In genomic region chr3:9809239-9809614, GRCh38 we compare ENCODE assay signal across 8 cellular contexts. TPM values are rescaled to one million over a fixed set of nuclear protein-coding genes. Genes with fewer than 3 reads are reported as not detected.
DNase-seq lines count a peak whose midpoint lies in the region; ATAC-seq, FAIRE-seq and TF ChIP-seq lines count a peak whose summit lies in the region.

No MANE protein-coding gene starts in this region.

- TF ChIP-seq CTCF in DOHH2 (IDR thresholded peaks at IDR 0.05; ENCODE audit: low read depth, low read length, poor library complexity, severe bottlenecking) (no peak), GM12878 (IDR thresholded peaks at IDR 0.05 in 2 of 3, conservative IDR thresholded peaks at IDR 0.05 in 1 of 3; ENCODE audit: control insufficient read depth in 2 of 3, extremely low read depth in 1 of 3, insufficient read depth in 1 of 3, low read depth in 3 of 3, low read length in 3 of 3) (no peak), uterus (IDR thresholded peaks at IDR 0.05) (no peak)

- H3K79me1 ChIP-seq in mesenchymal stem cell (replicated peaks; ENCODE audit: low read length, poor library complexity, severe bottlenecking) = peaks cover 16% of the 10 kb centered on the region

- peak overlapping the region; percentile 80 for H3K4me3 ChIP-seq in DOHH2 (ENCODE audit: low read length)
- peak overlapping the region; percentile 74 for H3K4me3 ChIP-seq in HUES48 (ENCODE audit: low read depth, low read length)
- peak overlapping the region; percentile 81 for H3K4me3 ChIP-seq in GM12878
- H3K4me3 ChIP-seq in mesenchymal stem cell (ENCODE audit: insufficient read depth in 1 of 2, low read depth in 1 of 2, low read length in 2 of 2) = peak overlapping the region in 1 of 2 experiments; percentile 91
- peak overlapping the region; percentile 51 to 68 for H3K4me3 ChIP-seq in uterus

- SMC1A ChIA-PET in GM12878 (lab: Charles Lee; ENCODE audit: uncharacterized antibody, unreplicated experiment) = interaction anchor here (1.1 to 1.2 kb wide), 2 partner anchors 27 to 72 kb away, joined by 3 read pairs; no protein-coding TSS in a partner anchor

- peaks cover 25% of the 10 kb centered on the region for H3F3A ChIP-seq in DOHH2 (ENCODE audit: control insufficient read depth, insufficient read depth)

- DNase-seq in GM12878 (ENCODE audit: low read depth, low spot score) (no peak), mesenchymal stem cell (no peak), uterus (no peak), Ammon's horn (ENCODE audit: low spot score) (no peak), GM03348 (ENCODE audit: low spot score) (no peak)

- TF ChIP-seq RAD21 in GM12878 (IDR thresholded peaks at IDR 0.05; ENCODE audit: insufficient read depth, low read depth, low read length) = no peak

- POLR2A ChIA-PET in GM12878 (lab: Charles Lee) = interaction anchor here (0.6 to 2.9 kb wide), 3 partner anchors 13 to 457 kb away, joined by 3 to 19 read pairs (median 3); no protein-coding TSS in a partner anchor

- no peak overlapping the region for H4K91ac ChIP-seq in mesenchymal stem cell (ENCODE audit: low read length)

- H3K27ac ChIP-seq in DOHH2 (ENCODE audit: low read depth, low read length) (peak overlapping the region; percentile 65), HUES48 (ENCODE audit: low read depth, low read length) (peak overlapping the region; percentile 41), GM12878 (ENCODE audit: control insufficient read depth, insufficient read depth) (peak overlapping the region; percentile 75), mesenchymal stem cell (ENCODE audit: low read length, poor library complexity, severe bottlenecking) (peak overlapping the region; percentile 51), uterus (peak overlapping the region; percentile 90 to 96)

- no peaks in the 10 kb centered on the region for H3K27me3 ChIP-seq in DOHH2 (ENCODE audit: control insufficient read depth, low read length)
- peaks cover 16% of the 10 kb centered on the region for H3K27me3 ChIP-seq in HUES48 (ENCODE audit: control insufficient read depth, insufficient read depth, low read length)
- H3K27me3 ChIP-seq in GM12878 (replicated peaks in 1 of 2; ENCODE audit: control insufficient read depth in 2 of 2, insufficient read depth in 2 of 2, low read length in 1 of 2) = no peaks in the 10 kb centered on the region
- no peaks in the 10 kb centered on the region for H3K27me3 ChIP-seq in mesenchymal stem cell (ENCODE audit: control insufficient read depth in 1 of 2, insufficient read depth in 1 of 2, low read length in 2 of 2)
- H3K27me3 ChIP-seq in uterus = no peaks in the 10 kb centered on the region

- H3K36me3 ChIP-seq in DOHH2 (ENCODE audit: control insufficient read depth, low read length) (peaks cover 63% of the 10 kb centered on the region), HUES48 (ENCODE audit: control insufficient read depth, insufficient read depth, low read length) (peaks cover 35% of the 10 kb centered on the region), GM12878 (ENCODE audit: control insufficient read depth in 2 of 2, insufficient read depth in 2 of 2, low read length in 1 of 2) (peaks cover 15 to 28% of the 10 kb centered on the region in 2 experiments), mesenchymal stem cell (ENCODE audit: control insufficient read depth in 1 of 2, insufficient read depth in 2 of 2, low read depth in 1 of 2, low read length in 2 of 2) (peaks cover 47 to 51% of the 10 kb centered on the region in 2 experiments), uterus (no peaks in the 10 kb centered on the region)

- intact Hi-C loops in GM12878 (cut with micrococcal nuclease; ENCODE audit: unreplicated experiment) (loop anchor here (5.0 kb wide), 1 partner anchor 77 kb away; the partner anchor contains the start of gene BRPF1), uterus (cut with DNase I; ENCODE audit: low total_unique reads) (no loop called here)

- WGBS in GM12878 (ENCODE audit: insufficient coverage, insufficient replicate concordance, low lambda C conversion rate, missing lambda C conversion rate) = 28% methylated on average over 4 of the region's 4 CpGs
- WGBS in mesenchymal stem cell = 78% methylated on average over 4 of the region's 4 CpGs

- TF ChIP-seq EP300 in GM12878 (IDR thresholded peaks at IDR 0.05; ENCODE audit: borderline replicate concordance in 1 of 2, control insufficient read depth in 1 of 2, low read depth in 2 of 2, low read length in 2 of 2) = no peak

- H4K20me1 ChIP-seq in DOHH2 (ENCODE audit: control insufficient read depth, insufficient read depth, low read depth, low read length) (no peaks in the 10 kb centered on the region), GM12878 (ENCODE audit: control insufficient read depth, insufficient read depth) (no peaks in the 10 kb centered on the region)

- no peak; the same call in 1 of the 2 replicates for TF ChIP-seq POLR2A in GM12878 (IDR thresholded peaks at IDR 0.05; ENCODE audit: low read depth, low read length)
- no peak for TF ChIP-seq POLR2A in uterus (IDR thresholded peaks at IDR 0.05)

- H3K14ac ChIP-seq in mesenchymal stem cell (ENCODE audit: low read length in 2 of 2) = no peak overlapping the region

- peak overlapping the region; percentile 80 for H4K8ac ChIP-seq in mesenchymal stem cell (ENCODE audit: low read length)

- CTCF ChIA-PET in GM12878 (lab: Yijun Ruan, JAX) = interaction anchor here (1.0 kb wide), 1 partner anchor 35 kb away, joined by 3 read pairs; the partner anchor contains the start of gene RPUSD3

- no peak overlapping the region for H3K23ac ChIP-seq in mesenchymal stem cell (ENCODE audit: low read length in 2 of 2)

- peak overlapping the region in 1 of 2 experiments; percentile 68 for H3K4ac ChIP-seq in mesenchymal stem cell (ENCODE audit: low read depth in 1 of 2, low read length in 2 of 2)

- H3K9me3 ChIP-seq in DOHH2 (ENCODE audit: control insufficient read depth, insufficient read depth, low read length) (no peaks in the 10 kb centered on the region), HUES48 (ENCODE audit: control insufficient read depth, insufficient read depth, low read length) (no peaks in the 10 kb centered on the region), GM12878 (replicated peaks; ENCODE audit: control insufficient read depth, insufficient read depth, low read length) (no peaks in the 10 kb centered on the region), mesenchymal stem cell (ENCODE audit: control insufficient read depth, low read length) (no peaks in the 10 kb centered on the region), uterus (no peaks in the 10 kb centered on the region)

- peak overlapping the region in 1 of 2 experiments; percentile 49 for H3K18ac ChIP-seq in mesenchymal stem cell (ENCODE audit: low read depth in 1 of 2, low read length in 2 of 2)

- H2BK5ac ChIP-seq in mesenchymal stem cell (ENCODE audit: low read depth, low read length, poor library complexity, severe bottlenecking) = no peak overlapping the region

- H2AFZ ChIP-seq in GM12878 (ENCODE audit: control insufficient read depth, low read depth, low read length) (peak overlapping the region; percentile 52), mesenchymal stem cell (ENCODE audit: low read depth, low read length) (no peak overlapping the region)

- RAD21 ChIA-PET in GM12878 (lab: Charles Lee; ENCODE audit: unreplicated experiment) = interaction anchor here (1.2 to 2.0 kb wide), 3 partner anchors 13 to 27 kb away, joined by 3 to 6 read pairs (median 4); partner anchors contain the start of gene ARPC4

- peak overlapping the region; percentile 96 for H3K4me2 ChIP-seq in DOHH2 (ENCODE audit: low read length)
- H3K4me2 ChIP-seq in GM12878 (ENCODE audit: control insufficient read depth, insufficient read depth) = peak overlapping the region; percentile 90
- H3K4me2 ChIP-seq in mesenchymal stem cell (ENCODE audit: low read length, poor library complexity, severe bottlenecking) = peak overlapping the region; percentile 72

- no TSS peak for BruUV-seq in GM12878 (replicated peaks; lab: Mats Ljungman, UMichigan)

- H2AK5ac ChIP-seq in mesenchymal stem cell (ENCODE audit: low read length, severe bottlenecking) = no peak overlapping the region

- no peak for FAIRE-seq in GM12878 (lab: Jason Lieb, UNC)

- H3K79me2 ChIP-seq in DOHH2 (ENCODE audit: control insufficient read depth, low read length) (no peaks in the 10 kb centered on the region), GM12878 (ENCODE audit: control insufficient read depth, insufficient read depth, low read length) (no peaks in the 10 kb centered on the region)

- H3K9me2 ChIP-seq in DOHH2 (replicated peaks; ENCODE audit: control insufficient read depth, low read length) = no peaks in the 10 kb centered on the region

- H3K9ac ChIP-seq in HUES48 (ENCODE audit: low read depth, low read length) = no peak overlapping the region; the same call in 1 of the 2 replicates
- H3K9ac ChIP-seq in GM12878 (ENCODE audit: control insufficient read depth, insufficient read depth, low read length) = peak overlapping the region; percentile 80
- peak overlapping the region; percentile 95 for H3K9ac ChIP-seq in mesenchymal stem cell (ENCODE audit: low read length)

- ATAC-seq in GM12878 = peak; percentile 48
- ATAC-seq in GM21515 (IDR thresholded peaks at IDR 0.05; ENCODE audit: unreplicated experiment) = no peak

- H3K4me1 ChIP-seq in DOHH2 (ENCODE audit: control insufficient read depth, low read length) (peaks cover 29% of the 10 kb centered on the region), HUES48 (ENCODE audit: control insufficient read depth, insufficient read depth, low read length) (peaks cover 12% of the 10 kb centered on the region; the same call in 1 of the 2 replicates), GM12878 (ENCODE audit: control insufficient read depth, insufficient read depth, low read length) (peaks cover 13% of the 10 kb centered on the region), mesenchymal stem cell (ENCODE audit: control insufficient read depth, insufficient read depth, low read depth, low read length) (peaks cover 17% of the 10 kb centered on the region), uterus (peaks cover 0 to 4% of the 10 kb centered on the region in 2 donors)

- no peak overlapping the region for H2BK12ac ChIP-seq in mesenchymal stem cell (ENCODE audit: low read length in 2 of 2)

- peak overlapping the region; percentile 56 for H2BK15ac ChIP-seq in mesenchymal stem cell (ENCODE audit: low read depth, poor library complexity, severe bottlenecking)

- in situ Hi-C loops in GM12878 (cut with MboI) = no loop called here

- no peak overlapping the region for H2BK120ac ChIP-seq in mesenchymal stem cell (ENCODE audit: low read depth, low read length)

RNA-seq across cellular contexts. Expression of gene TTLL3, which starts 0.8 kb away (rescaled TPM):
- total RNA-seq in GM12878 (2013; cell fraction: nucleolus; rRNA removed) = 275 and 305 TPM in 2 replicates
- total RNA-seq in GM12878 (2014; rRNA removed) = 19.9 and 22.3 TPM in 2 replicates
- total RNA-seq in GM12878 (2014; rRNA removed; fragmentation: Illumina TruSeq; extraction: Trizol) = 14.5 and 15.6 TPM in 2 replicates
- 30.4 and 36.1 TPM in 2 replicates for total RNA-seq in GM12878 (2021)
- polyA plus RNA-seq in GM12878 (2011; ENCODE audit: low read depth) = 39.0 TPM
- 33.8 and 45.3 TPM in 2 replicates for polyA plus RNA-seq in GM12878 (2011; rRNA removed)
- polyA plus RNA-seq in GM12878 (2011; cell fraction: cytosol; rRNA removed) = 54.6 and 61.0 TPM in 2 replicates
- 363 and 399 TPM in 2 replicates for polyA plus RNA-seq in GM12878 (2011; cell fraction: nucleus; rRNA removed)
- 50.9 and 55.6 TPM in 2 replicates for polyA plus RNA-seq in GM12878 (2012)
- 30.1 and 30.7 TPM in 2 replicates for polyA plus RNA-seq in GM12878 (2014; fragmentation: Illumina TruSeq; extraction: Trizol)
- polyA plus RNA-seq in GM12878 (2014; fragmentation: Nextera tagmentation; extraction: Ambion mirVana) = 1 to 10 TPM; 4.2 to 6.8 TPM
- 49.3 and 51.3 TPM in 2 replicates for polyA plus RNA-seq in GM12878 (2014; rRNA removed)
- 10 to 100 TPM; 10.4 to 13.2 TPM for polyA plus RNA-seq in GM12878 (2016; fragmentation: Nextera tagmentation; extraction: Ambion mirVana)
- polyA minus RNA-seq in GM12878 (2011; rRNA and poly(A)+ RNA removed) = 51.2 and 66.0 TPM in 2 replicates
- 11.6 and 16.2 TPM in 2 replicates for polyA minus RNA-seq in GM12878 (2011; cell fraction: cytosol; rRNA and poly(A)+ RNA removed)
- 52.8 and 85.3 TPM in 2 replicates for polyA minus RNA-seq in GM12878 (2011; cell fraction: nucleus; rRNA and poly(A)+ RNA removed)
- polyA plus RNA-seq in mesenchymal stem cell (2013, experiment 1 of 2) = 16.1 TPM
- 14.6 TPM for polyA plus RNA-seq in mesenchymal stem cell (2013, experiment 2 of 2)
- total RNA-seq in uterus = 100 to 1,000 TPM in 1 of 4 donors, 10 to 100 TPM in 3; 67.1 to 349 (median 83.7) TPM

RNA-seq across cellular contexts. Expression of gene ARPC4, which starts 16.3 kb away (rescaled TPM):
- 176 and 182 TPM in 2 replicates for total RNA-seq in GM12878 (2013; cell fraction: nucleolus; rRNA removed)
- total RNA-seq in GM12878 (2014; rRNA removed) (329 and 354 TPM in 2 replicates), GM12878 (2014; rRNA removed; fragmentation: Illumina TruSeq; extraction: Trizol) (243 and 257 TPM in 2 replicates), GM12878 (2021) (274 and 277 TPM in 2 replicates), uterus (100 to 1,000 TPM in 3 of 4 donors, 10 to 100 TPM in 1; 44.7 to 176 (median 142) TPM)
- polyA plus RNA-seq in GM12878 (2011; ENCODE audit: low read depth) = 159 TPM
- polyA plus RNA-seq in GM12878 (2011; rRNA removed) (177 and 192 TPM in 2 replicates), GM12878 (2014; fragmentation: Illumina TruSeq; extraction: Trizol) (260 and 266 TPM in 2 replicates), GM12878 (2014; fragmentation: Nextera tagmentation; extraction: Ambion mirVana) (10 to 100 TPM; 42.0 to 55.9 TPM), GM12878 (2014; rRNA removed) (293 and 302 TPM in 2 replicates), GM12878 (2016; fragmentation: Nextera tagmentation; extraction: Ambion mirVana) (100 to 1,000 TPM; 313 to 326 TPM)
- polyA plus RNA-seq in GM12878 (2011; cell fraction: cytosol; rRNA removed) = 168 and 237 TPM in 2 replicates
- 109 and 131 TPM in 2 replicates for polyA plus RNA-seq in GM12878 (2011; cell fraction: nucleus; rRNA removed)
- polyA plus RNA-seq in GM12878 (2012) = 206 and 224 TPM in 2 replicates
- 174 and 234 TPM in 2 replicates for polyA minus RNA-seq in GM12878 (2011; rRNA and poly(A)+ RNA removed)
- polyA minus RNA-seq in GM12878 (2011; cell fraction: cytosol; rRNA and poly(A)+ RNA removed) = 133 and 141 TPM in 2 replicates
- polyA minus RNA-seq in GM12878 (2011; cell fraction: nucleus; rRNA and poly(A)+ RNA removed) = 58.4 and 99.3 TPM in 2 replicates
- 103 TPM for polyA plus RNA-seq in mesenchymal stem cell (2013, experiment 1 of 2)
- polyA plus RNA-seq in mesenchymal stem cell (2013, experiment 2 of 2) = 101 TPM

RNA-seq across cellular contexts. Expression of gene TADA3, which starts 17.0 kb away (rescaled TPM):
- total RNA-seq in GM12878 (2013; cell fraction: nucleolus; rRNA removed) = 15.3 and 16.4 TPM in 2 replicates
- 61.6 and 71.2 TPM in 2 replicates for total RNA-seq in GM12878 (2014; rRNA removed)
- total RNA-seq in GM12878 (2014; rRNA removed; fragmentation: Illumina TruSeq; extraction: Trizol) = 38.2 and 41.2 TPM in 2 replicates
- total RNA-seq in GM12878 (2021) = 50.5 and 52.2 TPM in 2 replicates
- polyA plus RNA-seq in GM12878 (2011; ENCODE audit: low read depth) = 16.9 TPM
- polyA plus RNA-seq in GM12878 (2011; rRNA removed) = 19.6 and 33.6 TPM in 2 replicates
- polyA plus RNA-seq in GM12878 (2011; cell fraction: cytosol; rRNA removed) = 50.5 and 55.8 TPM in 2 replicates
- polyA plus RNA-seq in GM12878 (2011; cell fraction: nucleus; rRNA removed) = 33.5 and 35.2 TPM in 2 replicates
- 31.8 and 35.6 TPM in 2 replicates for polyA plus RNA-seq in GM12878 (2012)
- polyA plus RNA-seq in GM12878 (2014; fragmentation: Illumina TruSeq; extraction: Trizol) = 26.0 and 49.8 TPM in 2 replicates
- polyA plus RNA-seq in GM12878 (2014; fragmentation: Nextera tagmentation; extraction: Ambion mirVana) = 1 to 10 TPM; 2.6 to 9.0 TPM
- polyA plus RNA-seq in GM12878 (2014; rRNA removed) = 55.7 and 63.4 TPM in 2 replicates
- polyA plus RNA-seq in GM12878 (2016; fragmentation: Nextera tagmentation; extraction: Ambion mirVana) = 10 to 100 TPM; 64.7 to 71.0 TPM
- polyA minus RNA-seq in GM12878 (2011; rRNA and poly(A)+ RNA removed) = 17.2 and 38.1 TPM in 2 replicates
- 17.3 and 17.9 TPM in 2 replicates for polyA minus RNA-seq in GM12878 (2011; cell fraction: cytosol; rRNA and poly(A)+ RNA removed)
- polyA minus RNA-seq in GM12878 (2011; cell fraction: nucleus; rRNA and poly(A)+ RNA removed) = 10.2 and 15.5 TPM in 2 replicates
- 53.4 TPM for polyA plus RNA-seq in mesenchymal stem cell (2013, experiment 1 of 2)
- polyA plus RNA-seq in mesenchymal stem cell (2013, experiment 2 of 2) = 54.2 TPM
- 10 to 100 TPM; 35.9 to 65.4 (median 55.3) TPM for total RNA-seq in uterus

RNA-seq across cellular contexts. Expression of gene RPUSD3, which starts 34.6 kb away (rescaled TPM):
- 43.7 and 48.1 TPM in 2 replicates for total RNA-seq in GM12878 (2013; cell fraction: nucleolus; rRNA removed)
- total RNA-seq in GM12878 (2014; rRNA removed) (38.7 and 44.8 TPM in 2 replicates), GM12878 (2014; rRNA removed; fragmentation: Illumina TruSeq; extraction: Trizol) (26.9 and 28.9 TPM in 2 replicates), GM12878 (2021) (41.3 and 44.9 TPM in 2 replicates), uterus (10 to 100 TPM in 3 of 4 donors, 1 to 10 TPM in 1; 9.7 to 35.8 (median 26.9) TPM)
- polyA plus RNA-seq in GM12878 (2011; ENCODE audit: low read depth) = 17.4 TPM
- polyA plus RNA-seq in GM12878 (2011; rRNA removed) (17.6 and 48.0 TPM in 2 replicates), GM12878 (2014; fragmentation: Illumina TruSeq; extraction: Trizol) (23.2 and 33.8 TPM in 2 replicates), GM12878 (2014; fragmentation: Nextera tagmentation; extraction: Ambion mirVana) (10 to 100 TPM in 1 of 2 experiments, 1 to 10 TPM in 1; 6.4 to 13.6 TPM), GM12878 (2014; rRNA removed) (38.8 and 43.2 TPM in 2 replicates), GM12878 (2016; fragmentation: Nextera tagmentation; extraction: Ambion mirVana) (10 to 100 TPM; 68.9 to 72.9 TPM)
- 44.7 and 49.4 TPM in 2 replicates for polyA plus RNA-seq in GM12878 (2011; cell fraction: cytosol; rRNA removed)
- 51.8 and 64.3 TPM in 2 replicates for polyA plus RNA-seq in GM12878 (2011; cell fraction: nucleus; rRNA removed)
- polyA plus RNA-seq in GM12878 (2012) = 25.4 and 31.3 TPM in 2 replicates
- 32.4 and 38.2 TPM in 2 replicates for polyA minus RNA-seq in GM12878 (2011; rRNA and poly(A)+ RNA removed)
- polyA minus RNA-seq in GM12878 (2011; cell fraction: cytosol; rRNA and poly(A)+ RNA removed) = 7.4 and 19.8 TPM in 2 replicates
- 12.5 and 24.1 TPM in 2 replicates for polyA minus RNA-seq in GM12878 (2011; cell fraction: nucleus; rRNA and poly(A)+ RNA removed)
- polyA plus RNA-seq in mesenchymal stem cell (2013, experiment 1 of 2) = 38.5 TPM
- 35.7 TPM for polyA plus RNA-seq in mesenchymal stem cell (2013, experiment 2 of 2)

RNA-seq across cellular contexts. Expression of gene CAMK1, which starts 39.5 kb away (rescaled TPM):
- total RNA-seq in GM12878 (2013; cell fraction: nucleolus; rRNA removed) = not detected in 2 replicates
- 0.44 and 0.73 TPM in 2 replicates for total RNA-seq in GM12878 (2014; rRNA removed)
- total RNA-seq in GM12878 (2014; rRNA removed; fragmentation: Illumina TruSeq; extraction: Trizol) = 0.31 and 0.32 TPM in 2 replicates
- 0.61 and 0.64 TPM in 2 replicates for total RNA-seq in GM12878 (2021)
- 0.79 TPM for polyA plus RNA-seq in GM12878 (2011; ENCODE audit: low read depth)
- polyA plus RNA-seq in GM12878 (2011; rRNA removed) = 0.16 and 0.24 TPM in 2 replicates
- polyA plus RNA-seq in GM12878 (2011; cell fraction: cytosol; rRNA removed) = 0.48 and 0.67 TPM in 2 replicates
- polyA plus RNA-seq in GM12878 (2011; cell fraction: nucleus; rRNA removed) = 0.43 and 0.47 TPM in 2 replicates
- 1.0 and 1.6 TPM in 2 replicates for polyA plus RNA-seq in GM12878 (2012)
- 0.28 TPM in 1 of 2 replicates, not detected in the other for polyA plus RNA-seq in GM12878 (2014; fragmentation: Illumina TruSeq; extraction: Trizol)
- not detected for polyA plus RNA-seq in GM12878 (2014; fragmentation: Nextera tagmentation; extraction: Ambion mirVana)
- polyA plus RNA-seq in GM12878 (2014; rRNA removed) = 0.18 and 0.37 TPM in 2 replicates
- 1 to 10 TPM; 1.5 to 2.1 TPM for polyA plus RNA-seq in GM12878 (2016; fragmentation: Nextera tagmentation; extraction: Ambion mirVana)
- 0.37 and 0.67 TPM in 2 replicates for polyA minus RNA-seq in GM12878 (2011; rRNA and poly(A)+ RNA removed)
- polyA minus RNA-seq in GM12878 (2011; cell fraction: cytosol; rRNA and poly(A)+ RNA removed) = not detected in 2 replicates
- 0.12 TPM in 1 of 2 replicates, not detected in the other for polyA minus RNA-seq in GM12878 (2011; cell fraction: nucleus; rRNA and poly(A)+ RNA removed)
- polyA plus RNA-seq in mesenchymal stem cell (2013, experiment 1 of 2) = 10.6 TPM
- polyA plus RNA-seq in mesenchymal stem cell (2013, experiment 2 of 2) = 11.1 TPM
- total RNA-seq in uterus = 10 to 100 TPM; 19.1 to 63.0 (median 56.7) TPM

Comparison
In these comparisons a context has a peak if more than half of its experiments do, and no peak if none do; other contexts are left out.
1. H3K27ac ChIP-seq: peak in every context shown above with its lines; median percentile 93 in uterus; 75 in GM12878; 65 in DOHH2; 51 in mesenchymal stem cell; 41 in HUES48.